ENCODE assay signal across 9 cellular contexts in genomic region chr18:3321133-3321812, GRCh38. TPM values are rescaled to one million over a fixed set of nuclear protein-coding genes. Genes with fewer than 3 reads are reported as not detected.
DNase-seq lines count a peak whose midpoint lies in the region; ATAC-seq, FAIRE-seq and TF ChIP-seq lines count a peak whose summit lies in the region.
"Had no signal": no experiment of that assay in that cellular context is flagged by ENCODE, and none has a peak within 500 bp of the region (broad histone marks: within the 10 kb centered on the region; RNA-seq: fewer than 3 reads in every experiment).

No MANE protein-coding gene starts in this region.

- H3K4me3 ChIP-seq in AG10803 (ENCODE audit: low read length) (no peak overlapping the region), kidney (ENCODE audit: low read length in 2 of 2) (no peak overlapping the region)

- FAIRE-seq in HTR-8/SVneo (lab: Jason Lieb, UNC) (no peak), kidney (lab: Jason Lieb, UNC) (no peak)

- intact Hi-C loops in kidney (cut with DNase I) = no loop called here

- ATAC-seq in HG03442 (IDR thresholded peaks at IDR 0.05; ENCODE audit: unreplicated experiment) = no peak
- no peak for ATAC-seq in GM18867 (IDR thresholded peaks at IDR 0.05; ENCODE audit: unreplicated experiment)

- TF ChIP-seq CTCF in AG10803 (conservative IDR thresholded peaks at IDR 0.05; ENCODE audit: low read length) (no peak), kidney (IDR thresholded peaks at IDR 0.05; ENCODE audit: borderline replicate concordance, extremely low read depth, insufficient read depth) (no peak)

- no peaks in the 10 kb centered on the region for H3K36me3 ChIP-seq in kidney (ENCODE audit: control insufficient read depth in 1 of 2, insufficient read depth in 2 of 2, low read length in 2 of 2)

- DNase-seq in AG10803 (ENCODE audit: low read depth) = peak; percentile 69
- DNase-seq in HTR-8/SVneo (ENCODE audit: insufficient read length, low spot score) = peak; percentile 83
- DNase-seq in T1000 (lab: John Stamatoyannopoulos, UW) = peak; percentile 40
- peak; percentile 93 for DNase-seq in glomerular visceral epithelial cell (ENCODE audit: extremely low spot score)
- no peak for DNase-seq in NK-92 treated with Interleukin-12 subunit alpha and Interleukin-12 subunit beta, amount 100 ng/mL, for 24 hours (lab: John Stamatoyannopoulos, UW)
- no peak for DNase-seq in kidney
- DNase-seq: activated T-cell treated with anti-CD3 and anti-CD28 coated beads, Interleukin-2, amount 50 U/mL, for 24 hours had no signal

- no peak overlapping the region for H3K27ac ChIP-seq in kidney (ENCODE audit: low read depth in 2 of 2, low read length in 2 of 2)

- H3K4me1 ChIP-seq in kidney (ENCODE audit: control insufficient read depth in 1 of 2, insufficient read depth in 1 of 2, low read depth in 1 of 2, low read length in 2 of 2) = no peaks in the 10 kb centered on the region

- no peaks in the 10 kb centered on the region for H3K9me3 ChIP-seq in kidney (ENCODE audit: control insufficient read depth in 1 of 2, low read length in 2 of 2)

- no peak overlapping the region for H3K9ac ChIP-seq in kidney (ENCODE audit: low read length in 2 of 2)

RNA-seq across cellular contexts. Expression of gene MYL12B, which starts 59.3 kb away (rescaled TPM):
- 448 TPM for total RNA-seq in kidney
- polyA plus RNA-seq in kidney (ENCODE audit: insufficient read depth, low read depth, low replicate concordance) = 884 TPM

Comparison
In these comparisons a context has a peak if more than half of its experiments do, and no peak if none do; other contexts are left out.
1. DNase-seq: peak in AG10803 (single experiment), HTR-8/SVneo (single experiment), T1000 (single experiment) and glomerular visceral epithelial cell (single experiment); none in NK-92 treated with Interleukin-12 subunit alpha and Interleukin-12 subunit beta, amount 100 ng/mL, for 24 hours (single experiment) and kidney (single experiment).